Comparison of ENCODE assay signal across 18 cellular contexts in genomic region chr21:38439336-38439900, GRCh38. TPM values are rescaled to one million over a fixed set of nuclear protein-coding genes. Genes with fewer than 3 reads are reported as not detected.
DNase-seq lines count a peak whose midpoint lies in the region; ATAC-seq and TF ChIP-seq lines count a peak whose summit lies in the region.
"Had no signal": no experiment of that assay in that cellular context is flagged by ENCODE, and none has a peak within 500 bp of the region (broad histone marks: within the 10 kb centered on the region; RNA-seq: fewer than 3 reads in every experiment).

No MANE protein-coding gene starts in this region.

- H3F3A ChIP-seq in neural progenitor cell (ENCODE audit: low read depth): no peaks in the 10 kb centered on the region

- DNase-seq in CD14-positive monocyte (ENCODE audit: low spot score): no peak
- peak; percentile 73 for DNase-seq in NCI-H2029 (lab: John Stamatoyannopoulos, UW)
- peak; percentile 45 for DNase-seq in astrocyte of the hippocampus (ENCODE audit: low read depth, low spot score)
- DNase-seq in neural progenitor cell (ENCODE audit: low spot score): no peak
- DNase-seq in DMS79 (lab: John Stamatoyannopoulos, UW): no peak
- DNase-seq in activated CD4-positive, alpha-beta T cell treated with anti-CD3 and anti-CD28 coated beads for 1 hour: no peak
- DNase-seq in GM13976 (ENCODE audit: low spot score): no peak
- DNase-seq: activated naive CD8-positive, alpha-beta T cell treated with anti-CD3 and anti-CD28 coated beads for 36 hours; CD8-positive, alpha-beta memory T cell; DND-41; erythroblast; NCI-H1417 treated with DMSO at 0.1 percent for 48 hours; NCI-H226; retina; T1000 had no signal

- H3K27me3 Mint-ChIP-seq in CD14-positive monocyte (ENCODE audit: low read depth in 3 of 3): no peaks in the 10 kb centered on the region
- H3K27me3 Mint-ChIP-seq in neural progenitor cell (ENCODE audit: insufficient read depth, low read depth): peaks cover 10% of the 10 kb centered on the region
- H3K27me3 Mint-ChIP-seq: activated naive CD8-positive, alpha-beta T cell treated with anti-CD3 and anti-CD28 coated beads for 36 hours; CD8-positive, alpha-beta memory T cell had no signal

- in situ Hi-C loops in GM13976 (cut with MboI; ENCODE audit: low sequenced_read_pairs, unreplicated experiment): no loop called here

- H3K79me2 ChIP-seq in neural progenitor cell (ENCODE audit: low read depth): no peaks in the 10 kb centered on the region

- H3K4me3 Mint-ChIP-seq in CD14-positive monocyte (peak overlapping the region in 1 of 2 donors; percentile 48), neural progenitor cell (peak overlapping the region; percentile 13)
- H3K4me3 Mint-ChIP-seq: activated naive CD8-positive, alpha-beta T cell treated with anti-CD3 and anti-CD28 coated beads for 36 hours; CD8-positive, alpha-beta memory T cell had no signal

- peaks cover 14% of the 10 kb centered on the region for H3K27me3 ChIP-seq in neural progenitor cell
- H3K27me3 ChIP-seq: cardiac muscle cell had no signal

- H3K27ac Mint-ChIP-seq in CD14-positive monocyte: peak overlapping the region in 4 of 7 donors; percentile 18 to 78 (median 70)
- peak overlapping the region; percentile 37 for H3K27ac Mint-ChIP-seq in neural progenitor cell
- H3K27ac Mint-ChIP-seq: activated naive CD8-positive, alpha-beta T cell treated with anti-CD3 and anti-CD28 coated beads for 36 hours; CD8-positive, alpha-beta memory T cell had no signal

- H3K4me2 ChIP-seq in neural progenitor cell: no peak overlapping the region

- H3K36me3 Mint-ChIP-seq in CD14-positive monocyte (peaks cover 0 to 5% of the 10 kb centered on the region in 2 donors), neural progenitor cell (peaks cover 2% of the 10 kb centered on the region)
- H3K36me3 Mint-ChIP-seq: activated naive CD8-positive, alpha-beta T cell treated with anti-CD3 and anti-CD28 coated beads for 36 hours had no signal

- TF ChIP-seq CTCF in CD14-positive monocyte (IDR thresholded peaks at IDR 0.05) (no peak), neural progenitor cell (IDR thresholded peaks at IDR 0.05) (no peak), GM13976 (IDR thresholded peaks at IDR 0.05; ENCODE audit: borderline replicate concordance, control extremely low read depth, extremely low read depth, insufficient read depth, missing control alignments) (no peak)

- intact Hi-C loops in CD14-positive monocyte (cut with micrococcal nuclease): no loop called here

- H3K4me3 ChIP-seq in neural progenitor cell: no peak overlapping the region
- H3K4me3 ChIP-seq: cardiac muscle cell had no signal

- no peak overlapping the region for H3K27ac ChIP-seq in neural progenitor cell
- H3K27ac ChIP-seq: cardiac muscle cell had no signal

- peaks cover 58% of the 10 kb centered on the region for H3K4me1 Mint-ChIP-seq in CD14-positive monocyte
- H3K4me1 Mint-ChIP-seq in neural progenitor cell: peaks cover 39% of the 10 kb centered on the region
- H3K4me1 Mint-ChIP-seq: activated naive CD8-positive, alpha-beta T cell treated with anti-CD3 and anti-CD28 coated beads for 36 hours; CD8-positive, alpha-beta memory T cell had no signal

- no peak overlapping the region for H2AFZ ChIP-seq in neural progenitor cell (replicated peaks)

- peaks cover 11% of the 10 kb centered on the region for H3K4me1 ChIP-seq in neural progenitor cell

- no peak overlapping the region for H3K9ac ChIP-seq in neural progenitor cell

- no peaks in the 10 kb centered on the region for H3K9me3 Mint-ChIP-seq in CD14-positive monocyte
- peaks cover 2% of the 10 kb centered on the region for H3K9me3 Mint-ChIP-seq in neural progenitor cell
- H3K9me3 Mint-ChIP-seq: activated naive CD8-positive, alpha-beta T cell treated with anti-CD3 and anti-CD28 coated beads for 36 hours had no signal

- no peaks in the 10 kb centered on the region for H3K36me3 ChIP-seq in neural progenitor cell
- H3K36me3 ChIP-seq: cardiac muscle cell had no signal

- ATAC-seq in GM19395 (IDR thresholded peaks at IDR 0.05; ENCODE audit: unreplicated experiment): no peak
- ATAC-seq: left lobe of liver had no signal

- no peaks in the 10 kb centered on the region for H4K20me1 ChIP-seq in neural progenitor cell (ENCODE audit: low read depth)

- no peaks in the 10 kb centered on the region for H3K9me3 ChIP-seq in neural progenitor cell (ENCODE audit: low read depth)

RNA-seq across cellular contexts. Expression of gene ERG, which starts 58.9 kb away (rescaled TPM):
- under 1 TPM in 1 of 2 donors, not detected in 1; 0.22 TPM for polyA plus RNA-seq in CD14-positive monocyte
- 0.09 TPM in 1 of 2 replicates, not detected in the other for total RNA-seq in neural progenitor cell (ENCODE audit: low replicate concordance)
- total RNA-seq: activated naive CD8-positive, alpha-beta T cell treated with anti-CD3 and anti-CD28 coated beads for 36 hours; CD8-positive, alpha-beta memory T cell had no signal
- polyA plus RNA-seq: cardiac muscle cell; CD8-positive, alpha-beta memory T cell had no signal

Comparison
In these comparisons a context has a peak if more than half of its experiments do, and no peak if none do; other contexts are left out.
1. DNase-seq: peak in NCI-H2029 (single experiment) and astrocyte of the hippocampus (single experiment); none in CD14-positive monocyte (single experiment), neural progenitor cell (single experiment), DMS79 (single experiment), activated CD4-positive, alpha-beta T cell treated with anti-CD3 and anti-CD28 coated beads for 1 hour (single experiment) and GM13976 (single experiment).